Comparison of ENCODE assay signal across 8 cellular contexts in genomic region chrX:40945366-40945713, GRCh38.
A peak's percentile ranks its signal among the peaks of the same experiment; 100 is the strongest.
DNase-seq lines count a peak whose midpoint lies in the region; ATAC-seq and TF ChIP-seq lines count a peak whose summit lies in the region.
"Had no signal": no experiment of that assay in that cellular context is flagged by ENCODE, and none has a peak within 500 bp of the region (broad histone marks: within the 10 kb centered on the region; RNA-seq: fewer than 3 reads in every experiment).

No MANE protein-coding gene starts in this region.

- no peaks in the 10 kb centered on the region for H3K9me3 ChIP-seq in fibroblast of lung (ENCODE audit: control insufficient read depth, insufficient read depth, low read depth, low read length)
- H3K9me3 ChIP-seq: upper lobe of left lung had no signal

- peak; percentile 68 for ATAC-seq in GM21529 (IDR thresholded peaks at IDR 0.05; ENCODE audit: unreplicated experiment)

- no peak overlapping the region for H3K9ac ChIP-seq in fibroblast of lung (ENCODE audit: insufficient read depth, low read length)

- no peaks in the 10 kb centered on the region for H3K4me1 ChIP-seq in fibroblast of lung (ENCODE audit: control insufficient read depth, extremely low read depth, insufficient read depth, low read length)
- H3K4me1 ChIP-seq: upper lobe of left lung had no signal

- H3K79me2 ChIP-seq in fibroblast of lung (ENCODE audit: control insufficient read depth, insufficient read depth, low read length) = no peaks in the 10 kb centered on the region

- H3K4me3 ChIP-seq in fibroblast of lung (replicated peaks in 1 of 4; ENCODE audit: control extremely low read depth in 1 of 4, insufficient read depth in 1 of 4, low read depth in 3 of 4, low read length in 4 of 4) (no peak overlapping the region), retinal pigment epithelial cell (ENCODE audit: low read length) (no peak overlapping the region)
- H3K4me3 ChIP-seq: upper lobe of left lung had no signal

- TF ChIP-seq CTCF in fibroblast of lung (conservative IDR thresholded peaks at IDR 0.05 in 1 of 2, IDR thresholded peaks at IDR 0.05 in 1 of 2; ENCODE audit: low read depth in 1 of 2, low read length in 2 of 2) (no peak), retinal pigment epithelial cell (conservative IDR thresholded peaks at IDR 0.05; ENCODE audit: low read depth, low read length) (no peak)

- H3K27me3 ChIP-seq in fibroblast of lung (ENCODE audit: control insufficient read depth, insufficient read depth, low read length) = no peaks in the 10 kb centered on the region
- H3K27me3 ChIP-seq: upper lobe of left lung had no signal

- no peak overlapping the region for H3K27ac ChIP-seq in fibroblast of lung (ENCODE audit: insufficient read depth, low read length)

- DNase-seq in NCI-H69 (lab: John Stamatoyannopoulos, UW) (peak; percentile 79), fibroblast of lung (ENCODE audit: low read depth in 2 of 2) (peak; percentile 87 to 90), retinal pigment epithelial cell (ENCODE audit: low read depth) (peak; percentile 62), GF-D8 (lab: John Stamatoyannopoulos, UW) (no peak), T-helper 1 cell (no peak)
- DNase-seq in activated CD4-positive, CD25-positive, alpha-beta regulatory T cell (lab: John Stamatoyannopoulos, UW) = no peak

- H3K36me3 ChIP-seq in fibroblast of lung (ENCODE audit: control insufficient read depth, insufficient read depth, low read length) = no peaks in the 10 kb centered on the region
- H3K36me3 ChIP-seq: upper lobe of left lung had no signal

- H4K20me1 ChIP-seq in fibroblast of lung (ENCODE audit: control insufficient read depth, extremely low read depth, insufficient read depth, low read length) = no peaks in the 10 kb centered on the region

- no peak overlapping the region for H2AFZ ChIP-seq in fibroblast of lung (ENCODE audit: low read length)

- peak overlapping the region; percentile 40 for H3K4me2 ChIP-seq in fibroblast of lung (ENCODE audit: extremely low read depth, insufficient read depth, low read length)

Comparison
In these comparisons a context has a peak if more than half of its experiments do, and no peak if none do; other contexts are left out.
1. DNase-seq: peak in NCI-H69 (single experiment), fibroblast of lung (2 of 2) and retinal pigment epithelial cell (single experiment); none in GF-D8 (single experiment), activated CD4-positive, CD25-positive, alpha-beta regulatory T cell (0 of 4) and T-helper 1 cell (0 of 5).